31 cellular contexts compared by ENCODE assay signal in genomic region chr3:131835906-131836305, GRCh38.
"Had no signal": no experiment of that assay in that cellular context is flagged by ENCODE, and none has a peak within 500 bp of the region (broad histone marks: within the 10 kb centered on the region; RNA-seq: fewer than 3 reads in every experiment).

No MANE protein-coding gene starts in this region.

- H3K4me3 ChIP-seq: adrenal gland, ascending aorta, body of pancreas, breast epithelium, cardiac muscle cell had no signal

- H3K36me3 ChIP-seq: adrenal gland, ascending aorta, brain microvascular endothelial cell, cardiac muscle cell had no signal

- ATAC-seq: activated naive CD4-positive, alpha-beta T cell treated with anti-CD3 and anti-CD28 coated beads, Interleukin-2, amount 50 U/mL, for 72 hours; activated naive CD8-positive, alpha-beta T cell treated with anti-CD3 and anti-CD28 coated beads, Interleukin-2, amount 50 U/mL, for 24 hours; activated T-cell treated with anti-CD3 and anti-CD28 coated beads, Interleukin-2, amount 50 U/mL, for 4 hours; activated T-cell treated with anti-CD3 and anti-CD28 coated beads, Interleukin-2, amount 50 U/mL, for 72 hours; activated T-helper 17 cell treated with anti-CD3 and anti-CD28 coated beads, Interleukin-2, amount 50 U/mL, for 72 hours; body of pancreas had no signal

- H3K4me1 ChIP-seq: adrenal gland, ascending aorta, body of pancreas, breast epithelium had no signal

- DNase-seq: activated effector memory CD4-positive, alpha-beta T cell treated with anti-CD3 and anti-CD28 coated beads, Interleukin-2, amount 50 U/mL, for 16 hours; activated effector memory CD4-positive, alpha-beta T cell treated with Interleukin-2 at 50 U/mL for 16 hours; activated gamma-delta T cell; activated gamma-delta T cell treated with Interleukin-2 at 50 U/mL for 16 hours; activated naive CD4-positive, alpha-beta T cell; activated naive CD4-positive, alpha-beta T cell treated with anti-CD3 and anti-CD28 coated beads for 36 hours; activated naive CD4-positive, alpha-beta T cell treated with anti-CD3 and anti-CD28 coated beads, Interleukin-2, amount 10 ng/mL, durations not matched to agents 7 days and 5 days; activated naive CD4-positive, alpha-beta T cell treated with anti-CD3 and anti-CD28 coated beads, Interleukin-2, amount 50 U/mL, for 16 hours; activated naive CD4-positive, alpha-beta T cell treated with Interleukin-2 at 50 U/mL for 16 hours; activated naive CD8-positive, alpha-beta T cell treated with anti-CD3 and anti-CD28 coated beads for 36 hours; activated naive CD8-positive, alpha-beta T cell treated with anti-CD3 and anti-CD28 coated beads, Interleukin-2, amount 10 ng/mL, durations not matched to agents 7 days and 5 days; activated naive CD8-positive, alpha-beta T cell treated with anti-CD3 and anti-CD28 coated beads, Interleukin-2, amount 50 U/mL, for 24 hours; activated T-cell treated with anti-CD3 and anti-CD28 coated beads, Interleukin-2, amount 50 U/mL, for 24 hours; activated T-cell treated with anti-CD3 and anti-CD28 coated beads, Interleukin-2, amount 50 U/mL, for 4 hours; activated T-cell treated with anti-CD3 and anti-CD28 coated beads, Interleukin-2, amount 50 U/mL, for 48 hours; activated T-cell treated with anti-CD3 and anti-CD28 coated beads, Interleukin-2, amount 50 U/mL, for 72 hours; adrenal gland; amniotic stem cell; amygdala; anterior cingulate cortex; aorta; body of pancreas; brain microvascular endothelial cell; caudate nucleus; central memory CD4-positive, alpha-beta T cell; cerebellar nuclear complex had no signal

- H3K27me3 ChIP-seq: adrenal gland, ascending aorta, body of pancreas, brain microvascular endothelial cell, breast epithelium, cardiac muscle cell had no signal

- H3K27ac ChIP-seq: adrenal gland, ascending aorta, body of pancreas, brain microvascular endothelial cell, breast epithelium, cardiac muscle cell had no signal

- H3K9me3 ChIP-seq: adrenal gland, ascending aorta, body of pancreas, breast epithelium had no signal
